8 cellular contexts compared by ENCODE assay signal in genomic region chr2:3222636-3223035, GRCh38.
DNase-seq lines count a peak whose midpoint lies in the region; ATAC-seq and TF ChIP-seq lines count a peak whose summit lies in the region.

No MANE protein-coding gene starts in this region.

- TF ChIP-seq CTCF in colonic mucosa (IDR thresholded peaks at IDR 0.05), result no peak

- no peak overlapping the region for H3K4me3 ChIP-seq in colonic mucosa

- CTCF ChIA-PET in activated naive CD4-positive, alpha-beta T cell treated with anti-CD3 and anti-CD28 coated beads, Interleukin-2, amount 10 ng/mL, durations not matched to agents 7 days and 5 days (lab: Charles Lee), result interaction anchor here (1.0 kb wide), 1 partner anchor 13 kb away, joined by 5 read pairs; no protein-coding TSS in a partner anchor

- no peaks in the 10 kb centered on the region for H3K9me3 ChIP-seq in colonic mucosa

- no peaks in the 10 kb centered on the region for H3K36me3 ChIP-seq in colonic mucosa

- H3K4me1 ChIP-seq in colonic mucosa, result no peaks in the 10 kb centered on the region

- no peak overlapping the region for H3K27ac ChIP-seq in colonic mucosa

- DNase-seq in activated naive CD4-positive, alpha-beta T cell treated with anti-CD3 and anti-CD28 coated beads, Interleukin-2, amount 10 ng/mL, durations not matched to agents 7 days and 5 days, result peak; percentile 57
- DNase-seq in stimulated activated CD8-positive, alpha-beta memory T cell treated with anti-CD3 and anti-CD28 coated beads, Interleukin-7, amount 100 ng/mL, for 24 hours (ENCODE audit: low read depth), result peak; percentile 23
- DNase-seq in NCI-H82 treated with DMSO at 0.1 percent for 48 hours (lab: John Stamatoyannopoulos, UW; ENCODE audit: unreplicated experiment) (no peak), SW 1271 (lab: John Stamatoyannopoulos, UW) (no peak), colonic mucosa (no peak)
- no peak for DNase-seq in effector CD8-positive, alpha-beta T cell (lab: John Stamatoyannopoulos, UW)

- intact Hi-C loops in colonic mucosa (cut with DNase I), result no loop called here

- peak overlapping the region; percentile 91 for H3K27ac Mint-ChIP-seq in activated naive CD4-positive, alpha-beta T cell treated with anti-CD3 and anti-CD28 coated beads, Interleukin-2, amount 10 ng/mL, durations not matched to agents 7 days and 5 days

- peaks cover 26% of the 10 kb centered on the region for H3K36me3 Mint-ChIP-seq in activated naive CD4-positive, alpha-beta T cell treated with anti-CD3 and anti-CD28 coated beads, Interleukin-2, amount 10 ng/mL, durations not matched to agents 7 days and 5 days

- no peaks in the 10 kb centered on the region for H3K27me3 Mint-ChIP-seq in activated naive CD4-positive, alpha-beta T cell treated with anti-CD3 and anti-CD28 coated beads, Interleukin-2, amount 10 ng/mL, durations not matched to agents 7 days and 5 days

- ATAC-seq in GM21367 (IDR thresholded peaks at IDR 0.05; ENCODE audit: unreplicated experiment) (peak; percentile 43), HG03469 (IDR thresholded peaks at IDR 0.05; ENCODE audit: unreplicated experiment) (peak; percentile 25)

- peaks cover 24% of the 10 kb centered on the region for H3K9me3 Mint-ChIP-seq in activated naive CD4-positive, alpha-beta T cell treated with anti-CD3 and anti-CD28 coated beads, Interleukin-2, amount 10 ng/mL, durations not matched to agents 7 days and 5 days

- no peaks in the 10 kb centered on the region for H3K27me3 ChIP-seq in colonic mucosa

- H3K4me3 Mint-ChIP-seq in activated naive CD4-positive, alpha-beta T cell treated with anti-CD3 and anti-CD28 coated beads, Interleukin-2, amount 10 ng/mL, durations not matched to agents 7 days and 5 days, result no peak overlapping the region

- H3K4me1 Mint-ChIP-seq in activated naive CD4-positive, alpha-beta T cell treated with anti-CD3 and anti-CD28 coated beads, Interleukin-2, amount 10 ng/mL, durations not matched to agents 7 days and 5 days, result peaks cover 32% of the 10 kb centered on the region

- no peak overlapping the region for H3K9ac ChIP-seq in colonic mucosa (ENCODE audit: low read depth in 2 of 2, low read length in 2 of 2)

Comparison
In these comparisons a context has a peak if more than half of its experiments do, and no peak if none do; other contexts are left out.
1. DNase-seq: peak in activated naive CD4-positive, alpha-beta T cell treated with anti-CD3 and anti-CD28 coated beads, Interleukin-2, amount 10 ng/mL, durations not matched to agents 7 days and 5 days (single experiment) and stimulated activated CD8-positive, alpha-beta memory T cell treated with anti-CD3 and anti-CD28 coated beads, Interleukin-7, amount 100 ng/mL, for 24 hours (single experiment); none in NCI-H82 treated with DMSO at 0.1 percent for 48 hours (single experiment), SW 1271 (0 of 2), effector CD8-positive, alpha-beta T cell (single experiment) and colonic mucosa (single experiment).